Comparison of ENCODE assay signal across 38 cellular contexts in the genomic region with DNA sequence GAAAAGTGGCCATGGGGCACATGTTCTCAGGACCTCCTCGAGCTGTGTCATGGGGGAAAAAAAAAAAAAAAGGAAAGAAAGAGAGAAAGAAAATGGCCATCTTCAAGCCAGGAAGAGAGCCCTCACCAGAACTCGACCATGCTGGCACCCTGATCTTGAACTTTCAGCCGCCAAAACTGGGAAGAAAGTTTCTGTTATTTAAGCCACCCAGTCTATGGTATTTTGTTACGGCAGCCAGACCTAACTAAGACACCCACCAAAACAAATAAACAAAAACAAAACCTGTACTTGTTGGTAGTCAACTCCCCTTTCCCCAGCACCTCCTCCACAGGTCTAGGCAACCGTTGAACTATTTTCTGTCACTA. TPM values are rescaled to one million over a fixed set of nuclear protein-coding genes. Genes with fewer than 3 reads are reported as not detected.
"Had no signal": no experiment of that assay in that cellular context is flagged by ENCODE, and none has a peak within 500 bp of the region (broad histone marks: within the 10 kb centered on the region; RNA-seq: fewer than 3 reads in every experiment).

No MANE protein-coding gene starts in this region.

- H3K27ac ChIP-seq: KMS-11 had no signal

- H3K36me3 ChIP-seq: MG63 had no signal

- H3K4me2 ChIP-seq: KMS-11 had no signal

- H3K4me3 ChIP-seq: MG63 had no signal

- DNase-seq: Karpas-422, Kasumi-1, KG1, MG63, MM.1S, MV-4-11, NCI-H1048, NCI-H1092, NCI-H1092 treated with DMSO at 0.1 percent for 48 hours, NCI-H1105, NCI-H1105 treated with DMSO at 0.1 percent for 48 hours, NCI-H1417, NCI-H1417 treated with DMSO at 0.1 percent for 48 hours, NCI-H1436, NCI-H1436 treated with DMSO at 0.1 percent for 48 hours, NCI-H1694, NCI-H1694 treated with DMSO at 0.1 percent for 48 hours, NCI-H187, NCI-H187 treated with DMSO at 0.1 percent for 48 hours, NCI-H1930, NCI-H2029, NCI-H2029 treated with DMSO at 0.1 percent for 48 hours, NCI-H2081, NCI-H2081 treated with DMSO at 0.1 percent for 48 hours, NCI-H2107, NCI-H2171, NCI-H2171 treated with DMSO at 0.1 percent for 48 hours, NCI-H2227 treated with DMSO at 0.1 percent for 48 hours, NCI-H226, NCI-H345, NCI-H446, NCI-H446 treated with DMSO at 0.1 percent for 48 hours, NCI-H510A had no signal

- H3K9ac ChIP-seq: KMS-11 had no signal

RNA-seq across cellular contexts. Expression of gene SLC13A2, which starts 26.1 kb away (rescaled TPM):
- total RNA-seq: LHCN-M2, M059J, MCF 10A, NCI-H460 had no signal

RNA-seq across cellular contexts. Expression of gene FOXN1, which starts 58.8 kb away (rescaled TPM):
- total RNA-seq: LHCN-M2, M059J, MCF 10A, NCI-H460 had no signal
